8 cellular contexts compared by ENCODE assay signal in genomic region chr6:11772109-11772830, GRCh38. TPM values are rescaled to one million over a fixed set of nuclear protein-coding genes. Genes with fewer than 3 reads are reported as not detected.
DNase-seq lines count a peak whose midpoint lies in the region; ATAC-seq and TF ChIP-seq lines count a peak whose summit lies in the region.

No MANE protein-coding gene starts in this region.

- H3K27ac ChIP-seq in HUES48 (ENCODE audit: low read depth, low read length) (peak overlapping the region; percentile 64), mesodermal cell (ENCODE audit: low read depth, low read length, severe bottlenecking) (peak overlapping the region; percentile 16)

- intact Hi-C loops in Right ventricle myocardium inferior (cut with DNase I): no loop called here

- no peak overlapping the region for H3K9ac ChIP-seq in HUES48 (ENCODE audit: low read depth, low read length)

- H3K4me3 ChIP-seq in AG10803 (ENCODE audit: low read length): no peak overlapping the region
- no peak overlapping the region for H3K4me3 ChIP-seq in HUES48 (ENCODE audit: low read depth, low read length)
- H3K4me3 ChIP-seq in mesodermal cell (ENCODE audit: extremely low read depth, insufficient read depth, low read length, poor library complexity, severe bottlenecking): no peak overlapping the region

- H3K9me3 ChIP-seq in HUES48 (ENCODE audit: control insufficient read depth, insufficient read depth, low read length) (no peaks in the 10 kb centered on the region), mesodermal cell (ENCODE audit: control insufficient read depth, low read length) (no peaks in the 10 kb centered on the region)

- peak; percentile 94 for DNase-seq in AG10803 (ENCODE audit: low read depth)
- peak; percentile 31 for DNase-seq in brain pericyte (ENCODE audit: low read depth, low spot score)
- DNase-seq in DMS53 (lab: John Stamatoyannopoulos, UW): no peak
- DNase-seq in Right ventricle myocardium inferior (ENCODE audit: missing footprints): no peak

- no peak for TF ChIP-seq CTCF in AG10803 (conservative IDR thresholded peaks at IDR 0.05; ENCODE audit: low read length)

- no peaks in the 10 kb centered on the region; the same call in 1 of the 2 replicates for H3K27me3 ChIP-seq in HUES48 (ENCODE audit: control insufficient read depth, insufficient read depth, low read length)

- ATAC-seq in GM19023 (IDR thresholded peaks at IDR 0.05; ENCODE audit: unreplicated experiment) (no peak), Right ventricle myocardium inferior (no peak), GM18511 (IDR thresholded peaks at IDR 0.05; ENCODE audit: unreplicated experiment) (no peak)

- 94 to 100% methylated on average over 4 of the region's 10 CpGs for WGBS in mesodermal cell (ENCODE audit: insufficient coverage in 2 of 2), 2 experiments

- H3K4me1 ChIP-seq in HUES48 (ENCODE audit: control insufficient read depth, insufficient read depth, low read length): peaks cover 23% of the 10 kb centered on the region
- H3K4me1 ChIP-seq in mesodermal cell (ENCODE audit: control insufficient read depth, insufficient read depth, low read length, poor library complexity, severe bottlenecking): peaks cover 36% of the 10 kb centered on the region

- no peaks in the 10 kb centered on the region for H3K36me3 ChIP-seq in HUES48 (ENCODE audit: control insufficient read depth, insufficient read depth, low read length)
- H3K36me3 ChIP-seq in mesodermal cell (ENCODE audit: control insufficient read depth, insufficient read depth, low read length): no peaks in the 10 kb centered on the region

RNA-seq across cellular contexts. Expression of gene ADTRP, which starts 6.3 kb away (rescaled TPM):
- not detected for polyA plus RNA-seq in mesodermal cell (2013, experiment 1 of 2)
- polyA plus RNA-seq in mesodermal cell (2013, experiment 2 of 2): not detected
- total RNA-seq in Right ventricle myocardium inferior: not detected

Comparison
In these comparisons a context has a peak if more than half of its experiments do, and no peak if none do; other contexts are left out.
1. DNase-seq: peak in AG10803 (single experiment) and brain pericyte (single experiment); none in DMS53 (single experiment) and Right ventricle myocardium inferior (single experiment).